ENCODE assay signal across 11 cellular contexts in the genomic region with DNA sequence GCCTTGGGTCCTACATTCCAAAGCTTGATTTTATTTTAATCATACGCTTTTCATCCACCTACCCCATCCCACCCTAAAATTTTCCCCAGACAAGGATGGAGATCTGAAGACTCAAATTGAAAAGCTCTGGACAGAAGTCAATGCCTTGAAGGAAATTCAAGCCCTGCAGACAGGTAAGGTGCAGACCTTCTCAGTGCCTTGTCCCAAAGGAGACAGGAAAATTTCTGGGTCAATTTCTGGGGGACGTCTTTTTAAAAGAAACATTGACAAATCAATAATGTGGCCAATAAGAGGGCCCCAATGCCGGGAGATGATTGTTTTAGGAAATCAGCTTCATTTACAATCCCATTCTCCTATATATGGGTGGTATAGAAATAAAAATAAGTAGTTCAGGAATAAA. TPM values are rescaled to one million over a fixed set of nuclear protein-coding genes. Genes with fewer than 3 reads are reported as not detected.
"Had no signal": no experiment of that assay in that cellular context is flagged by ENCODE, and none has a peak within 500 bp of the region (broad histone marks: within the 10 kb centered on the region; RNA-seq: fewer than 3 reads in every experiment).

No MANE protein-coding gene starts in this region.

- H3K27ac ChIP-seq: GM23248 had no signal

- H3K9ac ChIP-seq: GM23248 had no signal

- DNase-seq: GM23248, GOT3, H7, H9, HCEC 1CT, HFFc6 had no signal

- H3K4me3 ChIP-seq: GM23248, GM23338, HAP-1 had no signal

- H3K4me2 ChIP-seq: GM23338 had no signal

- H3K4me1 ChIP-seq: HAP-1 had no signal

- FAIRE-seq: H1, H54 had no signal

- H3K9me3 ChIP-seq: HAP-1 had no signal

- ATAC-seq: GM23338, HCT116 had no signal

- H3K36me3 ChIP-seq: HAP-1 had no signal

- H2AFZ ChIP-seq: GM23248, GM23338 had no signal

RNA-seq across cellular contexts. Expression of gene CLEC3A, which starts 5.7 kb away (rescaled TPM):
- total RNA-seq: GM23248, GM23338, H1, H7, H9, HFFc6 had no signal
- polyA plus RNA-seq: GM23248, GM23338, H1 had no signal
